In genomic region chr11:72832301-72833082, GRCh38 we compare ENCODE assay signal across 8 cellular contexts. TPM values are rescaled to one million over a fixed set of nuclear protein-coding genes. Genes with fewer than 3 reads are reported as not detected.
DNase-seq lines count a peak whose midpoint lies in the region; ATAC-seq and TF ChIP-seq lines count a peak whose summit lies in the region.
"Had no signal": no experiment of that assay in that cellular context is flagged by ENCODE, and none has a peak within 500 bp of the region (broad histone marks: within the 10 kb centered on the region; RNA-seq: fewer than 3 reads in every experiment).

No MANE protein-coding gene starts in this region.

- no peak for ATAC-seq in T-helper 17 cell
- ATAC-seq in stimulated activated effector memory CD8-positive, alpha-beta T cell treated with anti-CD3 and anti-CD28 coated beads, Interleukin-12 subunit alpha, Interleukin-12 subunit beta, amount 100 ng/mL, for 72 hours = no peak

- no peak overlapping the region for H3K27ac ChIP-seq in A673 (ENCODE audit: low read depth, low read length, poor library complexity, severe bottlenecking)
- H3K27ac ChIP-seq: foreskin keratinocyte had no signal

- no peaks in the 10 kb centered on the region for H3K4me1 ChIP-seq in A673 (ENCODE audit: insufficient read depth, low read length, poor library complexity, severe bottlenecking)

- DNase-seq in T-helper 17 cell = no peak
- DNase-seq in immature natural killer cell = no peak
- DNase-seq in stimulated activated effector memory CD8-positive, alpha-beta T cell treated with anti-CD3 and anti-CD28 coated beads, Interleukin-12 subunit alpha, Interleukin-12 subunit beta, amount 100 ng/mL, for 72 hours (ENCODE audit: low spot score in 2 of 2) = no peak
- no peak for DNase-seq in posterior cingulate gyrus
- no peak for DNase-seq in A673 (ENCODE audit: low spot score)
- no peak for DNase-seq in HK-2 (ENCODE audit: unreplicated experiment)

- H3K27ac Mint-ChIP-seq in T-helper 17 cell (peak overlapping the region; percentile 27), immature natural killer cell (peak overlapping the region; percentile 57 to 81 (median 72))
- peak overlapping the region; percentile 86 for H3K27ac Mint-ChIP-seq in stimulated activated effector memory CD8-positive, alpha-beta T cell treated with anti-CD3 and anti-CD28 coated beads, Interleukin-12 subunit alpha, Interleukin-12 subunit beta, amount 100 ng/mL, for 72 hours

- H3K9me3 ChIP-seq in T-helper 17 cell (ENCODE audit: control insufficient read depth, low read length, poor library complexity, severe bottlenecking) = no peaks in the 10 kb centered on the region
- no peaks in the 10 kb centered on the region for H3K9me3 ChIP-seq in A673 (ENCODE audit: low read depth, low read length, poor library complexity, severe bottlenecking)

- H3K9me3 Mint-ChIP-seq in immature natural killer cell = no peaks in the 10 kb centered on the region
- H3K9me3 Mint-ChIP-seq in stimulated activated effector memory CD8-positive, alpha-beta T cell treated with anti-CD3 and anti-CD28 coated beads, Interleukin-12 subunit alpha, Interleukin-12 subunit beta, amount 100 ng/mL, for 72 hours = no peaks in the 10 kb centered on the region

- peak; percentile 24 for TF ChIP-seq POLR2A in GM18526 (IDR thresholded peaks at IDR 0.05; ENCODE audit: extremely low read depth, insufficient read length)

- CTCF ChIA-PET in A673 (lab: Charles Lee) = interaction anchor here (0.7 to 1.8 kb wide), 2 partner anchors 310 to 346 kb away, joined by 3 to 26 read pairs; no protein-coding TSS in a partner anchor

- no peak overlapping the region for H3K4me3 Mint-ChIP-seq in T-helper 17 cell
- H3K4me3 Mint-ChIP-seq in immature natural killer cell = no peak overlapping the region
- H3K4me3 Mint-ChIP-seq in stimulated activated effector memory CD8-positive, alpha-beta T cell treated with anti-CD3 and anti-CD28 coated beads, Interleukin-12 subunit alpha, Interleukin-12 subunit beta, amount 100 ng/mL, for 72 hours = no peak overlapping the region

- TF ChIP-seq CTCF in A673 (conservative IDR thresholded peaks at IDR 0.05; ENCODE audit: low read depth, low read length) = no peak

- H3K27me3 ChIP-seq in A673 (replicated peaks; ENCODE audit: insufficient read depth, low read depth, low read length, poor library complexity) = no peaks in the 10 kb centered on the region
- H3K27me3 ChIP-seq: foreskin keratinocyte had no signal

- H3K36me3 ChIP-seq in A673 (ENCODE audit: insufficient read depth, low read length, poor library complexity, severe bottlenecking) = peaks cover 5% of the 10 kb centered on the region

- H3K4me1 Mint-ChIP-seq in T-helper 17 cell (peaks cover 20% of the 10 kb centered on the region), immature natural killer cell (peaks cover 22 to 28% of the 10 kb centered on the region in 2 donors)
- H3K4me1 Mint-ChIP-seq in stimulated activated effector memory CD8-positive, alpha-beta T cell treated with anti-CD3 and anti-CD28 coated beads, Interleukin-12 subunit alpha, Interleukin-12 subunit beta, amount 100 ng/mL, for 72 hours = peaks cover 42% of the 10 kb centered on the region

- H3K36me3 Mint-ChIP-seq in T-helper 17 cell (ENCODE audit: low read depth) (peaks cover 3% of the 10 kb centered on the region), immature natural killer cell (peaks cover 0 to 7% (median 3%) of the 10 kb centered on the region in 3 donors)
- H3K36me3 Mint-ChIP-seq in stimulated activated effector memory CD8-positive, alpha-beta T cell treated with anti-CD3 and anti-CD28 coated beads, Interleukin-12 subunit alpha, Interleukin-12 subunit beta, amount 100 ng/mL, for 72 hours = peaks cover 86% of the 10 kb centered on the region

- intact Hi-C loops in posterior cingulate gyrus (cut with DNase I) = loop anchor here (5.0 to 10.0 kb wide), 2 partner anchors 312 to 410 kb away; partner anchors contain the start of gene FCHSD2
- intact Hi-C loops in A673 (cut with micrococcal nuclease; ENCODE audit: unreplicated experiment) = loop anchor here (5.0 kb wide), 1 partner anchor 505 kb away; no protein-coding TSS in a partner anchor

- no TSS peak for BruUV-seq in A673 (replicated peaks; lab: Mats Ljungman, UMichigan)

- H3K27me3 Mint-ChIP-seq in T-helper 17 cell (no peaks in the 10 kb centered on the region), immature natural killer cell (ENCODE audit: low read depth in 3 of 3) (peaks cover 0 to 15% (median 7%) of the 10 kb centered on the region in 3 donors)

- POLR2A ChIA-PET in A673 (lab: Charles Lee; ENCODE audit: low non-redundant PET) = interaction anchor here (0.6 kb wide), 1 partner anchor 46 kb away, joined by 9 read pairs; no protein-coding TSS in a partner anchor

- no peak overlapping the region for H3K4me3 ChIP-seq in A673 (ENCODE audit: low read depth, low read length, poor library complexity, severe bottlenecking)

RNA-seq across cellular contexts. Expression of gene ATG16L2, which starts 18.3 kb away (rescaled TPM):
- total RNA-seq in T-helper 17 cell (100 to 1,000 TPM in 1 of 2 donors, 10 to 100 TPM in 1; 95.4 to 121 TPM), A673 (2021) (8.6 and 11.7 TPM in 2 replicates)
- polyA plus RNA-seq in immature natural killer cell = 10 to 100 TPM; 11.4 to 24.6 (median 18.7) TPM

RNA-seq across cellular contexts. Expression of gene STARD10, which starts 38.6 kb away (rescaled TPM):
- total RNA-seq in T-helper 17 cell = 10 to 100 TPM; 12.9 to 17.7 TPM
- 10 to 100 TPM; 26.3 to 50.1 (median 35.6) TPM for polyA plus RNA-seq in immature natural killer cell
- total RNA-seq in A673 (2021) = 16.9 and 18.3 TPM in 2 replicates

Comparison
In these comparisons a context has a peak if more than half of its experiments do, and no peak if none do; other contexts are left out.
1. H3K27ac Mint-ChIP-seq: peak in every context shown above with its lines; median percentile 86 in stimulated activated effector memory CD8-positive, alpha-beta T cell treated with anti-CD3 and anti-CD28 coated beads, Interleukin-12 subunit alpha, Interleukin-12 subunit beta, amount 100 ng/mL, for 72 hours; 72 in immature natural killer cell; 27 in T-helper 17 cell.